In genomic region chr1:111222308-111223125, GRCh38 we compare ENCODE assay signal across 1 cellular context.
TF ChIP-seq lines count a peak whose summit lies in the region.

No MANE protein-coding gene starts in this region.

TF ChIP-seq in GM12878, 131 proteins besides CTCF, POLR2A, EP300 and RAD21 (continued from another document):
- TF ChIP-seq POLR2AphosphoS5 (IDR thresholded peaks at IDR 0.05; ENCODE audit: low read length) (peak; percentile 6; the same call in 1 of the 2 replicates), RB1 (IDR thresholded peaks at IDR 0.05; ENCODE audit: borderline replicate concordance) (peak; percentile 93), HDGF (IDR thresholded peaks at IDR 0.05) (0 out of 2 replicates have a peak, but pooled peaks have one; percentile 69), BCLAF1 (IDR thresholded peaks at IDR 0.05) (no peak), BCL11A (IDR thresholded peaks at IDR 0.05; ENCODE audit: low read depth, low read length) (peak; percentile 46; the same call in 1 of the 2 replicates), SMAD5 (IDR thresholded peaks at IDR 0.05; ENCODE audit: low read depth) (peak; percentile 57), MEF2A (IDR thresholded peaks at IDR 0.05; ENCODE audit: insufficient read depth, low read depth, low read length) (0 out of 2 replicates have a peak, but pooled peaks have one; percentile 40), SMC3 (IDR thresholded peaks at IDR 0.05; ENCODE audit: borderline replicate concordance, low read length) (peak; percentile 97), KLF5 (IDR thresholded peaks at IDR 0.05; ENCODE audit: partially characterized antibody) (no peak), SIN3A (IDR thresholded peaks at IDR 0.05; ENCODE audit: low read depth, low read length) (no peak), ZNF207 (IDR thresholded peaks at IDR 0.05; ENCODE audit: borderline replicate concordance) (peak; percentile 70; the same call in 1 of the 2 replicates), ATF7 (IDR thresholded peaks at IDR 0.05; ENCODE audit: low read depth) (peak; percentile 91), PAX5 (IDR thresholded peaks at IDR 0.05; ENCODE audit: borderline replicate concordance, low read depth, low read length) (peak; percentile 63; the same call in 1 of the 2 replicates), CEBPZ (IDR thresholded peaks at IDR 0.05; ENCODE audit: low read depth, low read length) (no peak), YY1 (IDR thresholded peaks at IDR 0.05; ENCODE audit: low read depth, low read length) (peak; percentile 80), CHD2 (IDR thresholded peaks at IDR 0.05; ENCODE audit: borderline replicate concordance, low read depth, low read length) (0 out of 2 replicates have a peak, but pooled peaks have one; percentile 42), POU2F2 (IDR thresholded peaks at IDR 0.05; ENCODE audit: borderline replicate concordance, low read depth, low read length) (peak; percentile 81; the same call in 1 of the 3 replicates), EED (IDR thresholded peaks at IDR 0.05; ENCODE audit: low read depth) (peak; percentile 83), TCF3 (IDR thresholded peaks at IDR 0.05; ENCODE audit: borderline replicate concordance, insufficient read depth, low read depth, low read length) (peak; percentile 82; the same call in 1 of the 2 replicates), RBBP5 (conservative IDR thresholded peaks at IDR 0.05) (no peak), SP1 (IDR thresholded peaks at IDR 0.05; ENCODE audit: low read depth, low read length) (peak; percentile 51), CUX1 (IDR thresholded peaks at IDR 0.05; ENCODE audit: insufficient replicate concordance, low read depth, low read length) (peak; percentile 48), IRF4 (IDR thresholded peaks at IDR 0.05; ENCODE audit: low read depth, low read length) (peak; percentile 68; the same call in 1 of the 2 replicates), KAT2A (conservative IDR thresholded peaks at IDR 0.05; ENCODE audit: control insufficient read depth, low read depth, low read length) (no peak), NBN (IDR thresholded peaks at IDR 0.05) (peak; percentile 69; the same call in 1 of the 2 replicates), TBL1XR1 (IDR thresholded peaks at IDR 0.05; ENCODE audit: low read depth, low read length) (peak; percentile 67; the same call in 1 of the 2 replicates), CREM (IDR thresholded peaks at IDR 0.05; ENCODE audit: low read depth) (0 out of 2 replicates have a peak, but pooled peaks have one; percentile 16), TAF1 (IDR thresholded peaks at IDR 0.05; ENCODE audit: borderline replicate concordance, low read depth, low read length) (no peak; the same call in 1 of the 2 replicates), BHLHE40 (IDR thresholded peaks at IDR 0.05; ENCODE audit: borderline replicate concordance in 1 of 2, low read depth in 2 of 2, low read length in 1 of 2) (peak in 1 of 2 experiments; percentile 43; a peak in 1 of 4 replicates), E2F8 (IDR thresholded peaks at IDR 0.05; ENCODE audit: low read depth, partially characterized antibody) (peak; percentile 22)
